Comparison of ENCODE assay signal across 23 cellular contexts in the genomic region with DNA sequence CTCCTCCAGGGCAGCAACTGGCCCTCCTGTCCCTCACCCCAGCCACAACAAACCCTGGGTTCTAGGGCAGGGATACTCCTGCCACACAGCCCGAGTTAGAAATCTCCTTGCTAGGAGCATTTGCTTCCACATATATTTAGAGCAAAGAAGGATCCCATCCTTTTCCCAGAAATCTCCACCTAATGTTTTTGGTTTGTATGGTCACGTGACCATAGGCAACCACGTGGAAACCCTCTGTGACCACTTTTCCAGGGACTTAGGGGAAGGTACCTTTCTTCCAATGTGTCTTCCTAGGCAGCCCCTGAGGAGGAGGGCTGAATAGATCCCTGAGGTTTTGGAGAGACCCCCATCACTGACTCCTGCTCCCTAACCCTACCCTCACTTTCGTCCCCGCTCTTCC. TPM values are rescaled to one million over a fixed set of nuclear protein-coding genes. Genes with fewer than 3 reads are reported as not detected.
"Had no signal": no experiment of that assay in that cellular context is flagged by ENCODE, and none has a peak within 500 bp of the region (broad histone marks: within the 10 kb centered on the region; RNA-seq: fewer than 3 reads in every experiment).

No MANE protein-coding gene starts in this region.

- FAIRE-seq: bronchial epithelial cell, islet of Langerhans had no signal

- H3K27ac Mint-ChIP-seq: activated B cell treated with CpG ODN at 0.5 μM for 24 hours; activated CD4-positive, alpha-beta memory T cell treated with anti-CD3 and anti-CD28 coated beads for 36 hours; activated naive CD4-positive, alpha-beta T cell treated with anti-CD3 and anti-CD28 coated beads, Interleukin-2, amount 10 ng/mL, durations not matched to agents 7 days and 5 days; mesothelial cell of epicardium; neural progenitor cell had no signal

- H3K27me3 ChIP-seq: neural progenitor cell, upper lobe of right lung had no signal

- H3K4me3 Mint-ChIP-seq: activated B cell treated with CpG ODN at 0.5 μM for 24 hours; activated CD4-positive, alpha-beta memory T cell treated with anti-CD3 and anti-CD28 coated beads for 36 hours; activated naive CD4-positive, alpha-beta T cell treated with anti-CD3 and anti-CD28 coated beads, Interleukin-2, amount 10 ng/mL, durations not matched to agents 7 days and 5 days; mesothelial cell of epicardium; neural progenitor cell had no signal

- DNase-seq: activated B cell treated with CpG ODN at 0.5 μM for 24 hours; activated CD4-positive, alpha-beta memory T cell treated with anti-CD3 and anti-CD28 coated beads for 36 hours; activated CD4-positive, alpha-beta T cell treated with anti-CD3 and anti-CD28 coated beads for 4 hours; activated effector memory CD4-positive, alpha-beta T cell treated with Interleukin-2 at 50 U/mL for 16 hours; activated naive CD4-positive, alpha-beta T cell treated with anti-CD3 and anti-CD28 coated beads, Interleukin-2, amount 10 ng/mL, durations not matched to agents 7 days and 5 days; activated T-cell treated with anti-CD3 and anti-CD28 coated beads, Interleukin-2, amount 50 U/mL, for 1 hour; cerebellar nuclear complex; effector memory CD4-positive, alpha-beta T cell; foreskin fibroblast; hippocampal formation; lower lobe of right lung; psoas muscle; right cardiac atrium; stimulated activated CD4-positive, alpha-beta T cell treated with anti-CD3 and anti-CD28 coated beads, Interleukin-15, amount 100 ng/mL, for 24 hours; stimulated activated CD4-positive, alpha-beta T cell treated with anti-CD3 and anti-CD28 coated beads, Interleukin-2, amount 100 ng/mL, for 48 hours; stimulated activated naive CD4-positive, alpha-beta T cell; T-helper 9 cell; upper lobe of right lung had no signal

- H3K9me3 Mint-ChIP-seq: activated B cell treated with CpG ODN at 0.5 μM for 24 hours; activated CD4-positive, alpha-beta memory T cell treated with anti-CD3 and anti-CD28 coated beads for 36 hours; activated naive CD4-positive, alpha-beta T cell treated with anti-CD3 and anti-CD28 coated beads, Interleukin-2, amount 10 ng/mL, durations not matched to agents 7 days and 5 days; mesothelial cell of epicardium; neural progenitor cell had no signal

- ATAC-seq: lower lobe of right lung, psoas muscle, right cardiac atrium, upper lobe of right lung had no signal

- H3K27me3 Mint-ChIP-seq: activated B cell treated with CpG ODN at 0.5 μM for 24 hours; activated CD4-positive, alpha-beta memory T cell treated with anti-CD3 and anti-CD28 coated beads for 36 hours had no signal

- H3K9me3 ChIP-seq: lower lobe of right lung, psoas muscle, upper lobe of right lung had no signal

- H3K36me3 Mint-ChIP-seq: activated CD4-positive, alpha-beta memory T cell treated with anti-CD3 and anti-CD28 coated beads for 36 hours; activated naive CD4-positive, alpha-beta T cell treated with anti-CD3 and anti-CD28 coated beads, Interleukin-2, amount 10 ng/mL, durations not matched to agents 7 days and 5 days had no signal

- H3K27ac ChIP-seq: lower lobe of right lung, neural progenitor cell, psoas muscle, upper lobe of right lung had no signal

RNA-seq across cellular contexts. Expression of a gene that starts 25.5 kb away (rescaled TPM):
- total RNA-seq: activated CD4-positive, alpha-beta memory T cell treated with anti-CD3 and anti-CD28 coated beads for 36 hours had no signal

RNA-seq across cellular contexts. Expression of a gene that starts 59.0 kb away (rescaled TPM):
- total RNA-seq: bronchial epithelial cell, glomerular endothelial cell, upper lobe of right lung had no signal
